8 cellular contexts compared by ENCODE assay signal in genomic region chr9:127423591-127423933, GRCh38. TPM values are rescaled to one million over a fixed set of nuclear protein-coding genes. Genes with fewer than 3 reads are reported as not detected.
A peak's percentile ranks its signal among the peaks of the same experiment; 100 is the strongest.
DNase-seq lines count a peak whose midpoint lies in the region; ATAC-seq, FAIRE-seq and TF ChIP-seq lines count a peak whose summit lies in the region.

No MANE protein-coding gene starts in this region.

- peak; percentile 33 for FAIRE-seq in GM12892 (lab: Jason Lieb, UNC)

- H3K4me1 ChIP-seq in RWPE2 (ENCODE audit: insufficient read depth, poor library complexity, severe bottlenecking) = peaks cover 3% of the 10 kb centered on the region
- peaks cover 21% of the 10 kb centered on the region for H3K4me1 ChIP-seq in rectal smooth muscle tissue (ENCODE audit: control insufficient read depth, insufficient read depth, low read length)

- H3K9ac ChIP-seq in rectal smooth muscle tissue (ENCODE audit: low read length) = peak overlapping the region; percentile 43

- TF ChIP-seq CTCF in RWPE2 (IDR thresholded peaks at IDR 0.05; ENCODE audit: poor library complexity, severe bottlenecking) (no peak), fibroblast of pulmonary artery (IDR thresholded peaks at IDR 0.05; ENCODE audit: low read length, missing control alignments) (no peak)

- DNase-seq in GM12892 (ENCODE audit: insufficient read length) = no peak
- DNase-seq in RWPE2 (ENCODE audit: low spot score) = no peak
- peak; percentile 21 for DNase-seq in fibroblast of pulmonary artery (ENCODE audit: low read depth)
- DNase-seq in NCI-H82 (lab: John Stamatoyannopoulos, UW) = no peak

- no peaks in the 10 kb centered on the region for H3K9me3 ChIP-seq in RWPE2 (ENCODE audit: severe bottlenecking)

- peak overlapping the region; percentile 63 for H3K4me3 ChIP-seq in RWPE2 (ENCODE audit: severe bottlenecking)
- peak overlapping the region; percentile 97 for H3K4me3 ChIP-seq in fibroblast of pulmonary artery (replicated peaks; ENCODE audit: low read depth, low read length)
- peak overlapping the region; percentile 100 for H3K4me3 ChIP-seq in rectal smooth muscle tissue (ENCODE audit: low read length)

- no peak for TF ChIP-seq POLR2A in GM12892 (IDR thresholded peaks at IDR 0.05; ENCODE audit: low read depth, low read length)

- peak; percentile 19 for ATAC-seq in RWPE2 (ENCODE audit: low read depth)
- no peak for ATAC-seq in GM18873 (IDR thresholded peaks at IDR 0.05; ENCODE audit: low FRiP score, unreplicated experiment)
- ATAC-seq in GM19452 (IDR thresholded peaks at IDR 0.05; ENCODE audit: unreplicated experiment) = no peak
- no peak for ATAC-seq in GM21367 (IDR thresholded peaks at IDR 0.05; ENCODE audit: unreplicated experiment)

- H3K27ac ChIP-seq in RWPE2 (ENCODE audit: poor library complexity, severe bottlenecking) (peak overlapping the region; percentile 65), rectal smooth muscle tissue (ENCODE audit: low read depth, low read length) (peak overlapping the region; percentile 82)

- H3K27me3 ChIP-seq in RWPE2 (ENCODE audit: insufficient read depth, poor library complexity, severe bottlenecking) = no peaks in the 10 kb centered on the region
- no peaks in the 10 kb centered on the region for H3K27me3 ChIP-seq in rectal smooth muscle tissue (ENCODE audit: control insufficient read depth, insufficient read depth, low read length)

- H3K36me3 ChIP-seq in RWPE2 (ENCODE audit: low read depth) = peaks cover 5% of the 10 kb centered on the region; the same call in 1 of the 2 replicates
- H3K36me3 ChIP-seq in rectal smooth muscle tissue (ENCODE audit: control insufficient read depth, insufficient read depth, low read length) = no peaks in the 10 kb centered on the region

RNA-seq across cellular contexts. Expression of gene ZNF79, which starts 0.6 kb away (rescaled TPM):
- polyA plus RNA-seq in GM12892 (2012; ENCODE audit: missing spikeins) = 4.2 TPM

RNA-seq across cellular contexts. Expression of gene SLC2A8, which starts 26.6 kb away (rescaled TPM):
- polyA plus RNA-seq in GM12892 (2012; ENCODE audit: missing spikeins) = 3.0 TPM

RNA-seq across cellular contexts. Expression of gene RPL12, which starts 27.6 kb away (rescaled TPM):
- 4,522 TPM for polyA plus RNA-seq in GM12892 (2012; ENCODE audit: missing spikeins)

RNA-seq across cellular contexts. Expression of gene LRSAM1, which starts 27.7 kb away (rescaled TPM):
- polyA plus RNA-seq in GM12892 (2012; ENCODE audit: missing spikeins) = 11.2 TPM
